1 cellular context compared by ENCODE assay signal in the genomic region with DNA sequence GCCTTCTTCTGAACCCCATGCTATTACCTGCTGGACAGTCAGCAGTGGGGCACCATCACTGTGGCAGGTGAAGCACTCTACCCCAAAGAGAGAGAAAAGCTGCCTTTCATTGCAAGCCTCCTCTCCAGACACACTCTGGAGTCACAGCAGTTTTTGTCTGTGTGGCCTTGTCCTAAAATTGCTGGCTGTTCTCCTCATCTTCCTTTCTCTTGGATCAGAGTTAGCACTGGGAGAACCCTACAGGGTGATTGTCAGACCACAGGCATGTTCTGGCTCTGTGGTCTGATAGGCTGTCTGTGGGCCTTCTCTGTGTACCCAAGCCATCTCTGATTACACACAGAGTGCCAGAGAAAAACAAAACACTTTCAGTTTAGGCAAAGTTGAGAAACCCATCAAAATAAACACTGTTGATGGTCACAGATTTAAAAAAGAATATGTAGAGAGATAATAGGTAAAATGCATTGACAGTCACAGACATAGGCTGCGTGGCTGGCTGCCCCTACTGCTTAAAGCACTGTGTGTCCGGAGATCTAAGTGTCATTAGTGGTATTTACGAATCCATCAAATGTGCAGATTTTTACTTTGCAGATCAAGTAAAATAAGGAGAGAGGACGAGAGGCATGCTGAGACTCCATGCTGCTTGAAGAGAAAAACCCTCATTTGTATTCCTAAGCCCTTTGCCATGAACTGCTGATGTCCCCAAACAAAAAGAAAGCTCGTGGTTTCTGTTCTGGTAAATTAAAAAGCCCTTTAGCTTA.
TF ChIP-seq lines count a peak whose summit lies in the region.

No MANE protein-coding gene starts in this region.

TF ChIP-seq in HepG2, 621 proteins besides CTCF, POLR2A, EP300 and RAD21 (continued from another document):
- TF ChIP-seq FOXM1 (CRISPR knock-in tag; IDR thresholded peaks at IDR 0.05) (no peak), SNAPC2 (CRISPR knock-in tag; IDR thresholded peaks at IDR 0.05) (no peak), TMF1 (CRISPR knock-in tag; IDR thresholded peaks at IDR 0.05; ENCODE audit: low read depth) (no peak)
